In genomic region chr22:30444632-30445437, GRCh38 we compare ENCODE assay signal across 8 cellular contexts. TPM values are rescaled to one million over a fixed set of nuclear protein-coding genes. Genes with fewer than 3 reads are reported as not detected.
DNase-seq lines count a peak whose midpoint lies in the region; ATAC-seq and TF ChIP-seq lines count a peak whose summit lies in the region.

No MANE protein-coding gene starts in this region.

- no TSS peak for BruUV-seq in OCI-LY7 (replicated peaks; lab: Mats Ljungman, UMichigan)

- H3K4me3 ChIP-seq in OCI-LY7 (ENCODE audit: low read depth, low read length, poor library complexity, severe bottlenecking) (peak overlapping the region; percentile 29), psoas muscle (no peak overlapping the region)

- H3K9me3 Mint-ChIP-seq in glutamatergic neuron (ENCODE audit: unreplicated experiment) = peaks cover 2% of the 10 kb centered on the region

- peak overlapping the region; percentile 86 for H3K27ac Mint-ChIP-seq in glutamatergic neuron (ENCODE audit: unreplicated experiment)

- H3K9me3 ChIP-seq in OCI-LY7 (ENCODE audit: low read length) (no peaks in the 10 kb centered on the region), psoas muscle (no peaks in the 10 kb centered on the region)

- no peaks in the 10 kb centered on the region for H3K9me2 ChIP-seq in OCI-LY7 (ENCODE audit: insufficient read depth, low read length)

- TF ChIP-seq CTCF in OCI-LY7 (conservative IDR thresholded peaks at IDR 0.05; ENCODE audit: low read length) (peak; percentile 89), glutamatergic neuron (IDR thresholded peaks at IDR 0.05; ENCODE audit: partially characterized antibody, unreplicated experiment) (peak; percentile 90), psoas muscle (IDR thresholded peaks at IDR 0.05) (peak; percentile 58)

- H3K27ac ChIP-seq in OCI-LY7 (ENCODE audit: low read depth, low read length, poor library complexity, severe bottlenecking) (peak overlapping the region; percentile 3), psoas muscle (no peak overlapping the region)

- peaks cover 9% of the 10 kb centered on the region for H3K27me3 Mint-ChIP-seq in glutamatergic neuron (ENCODE audit: unreplicated experiment)

- H3K4me1 ChIP-seq in OCI-LY7 (ENCODE audit: insufficient read depth, low read length, poor library complexity, severe bottlenecking) (peaks cover 31% of the 10 kb centered on the region), psoas muscle (no peaks in the 10 kb centered on the region)

- peak; percentile 34 for DNase-seq in DMS53 (lab: John Stamatoyannopoulos, UW)
- peak; percentile 64 for DNase-seq in HPDE6-E6E7 (ENCODE audit: extremely low spot score)
- peak; percentile 76 for DNase-seq in OCI-LY7 (ENCODE audit: low spot score)
- peak; percentile 16 for DNase-seq in activated effector memory CD4-positive, alpha-beta T cell treated with Interleukin-2 at 50 U/mL for 16 hours
- DNase-seq in glutamatergic neuron = peak; percentile 84
- no peak for DNase-seq in psoas muscle
- DNase-seq in mesenteric fat pad (ENCODE audit: low spot score) = no peak

- H3K4me2 ChIP-seq in OCI-LY7 (ENCODE audit: low read length) = peak overlapping the region; percentile 47

- H3K27me3 ChIP-seq in psoas muscle (ENCODE audit: insufficient read depth in 3 of 3, low read length in 2 of 3) = peaks cover 0 to 23% (median 0%) of the 10 kb centered on the region in 3 donors

- intact Hi-C loops in OCI-LY7 (cut with micrococcal nuclease; ENCODE audit: unreplicated experiment) = loop anchor here (2.0 kb wide), 1 partner anchor 40 kb away; no protein-coding TSS in a partner anchor
- intact Hi-C loops in psoas muscle (cut with DNase I) = no loop called here

- ATAC-seq in psoas muscle (peak in 3 of 4 donors; percentile 61 to 67 (median 63)), HG03342 (IDR thresholded peaks at IDR 0.05; ENCODE audit: unreplicated experiment) (no peak)

- H3K4me1 Mint-ChIP-seq in glutamatergic neuron (ENCODE audit: low read depth, unreplicated experiment) = peaks cover 16% of the 10 kb centered on the region

- no peaks in the 10 kb centered on the region for H3K79me2 ChIP-seq in OCI-LY7 (ENCODE audit: insufficient read depth, low read depth, low read length)

- POLR2A ChIA-PET in OCI-LY7 (lab: Charles Lee) = interaction anchor here (1.1 to 1.4 kb wide), 2 partner anchors 21 to 53 kb away, joined by 3 to 6 read pairs; no protein-coding TSS in a partner anchor

- peak overlapping the region; percentile 91 for H2AFZ ChIP-seq in OCI-LY7 (ENCODE audit: low read length)

- CTCF ChIA-PET in OCI-LY7 (lab: Charles Lee; ENCODE audit: unreplicated experiment) = interaction anchor here (1.6 kb wide), 1 partner anchor 9 kb away, joined by 5 read pairs; no protein-coding TSS in a partner anchor

- WGBS in psoas muscle, 3 donors = 24 to 25% (median 25%) methylated on average over 11 of the region's 11 CpGs

- no peak overlapping the region for H3K4me3 Mint-ChIP-seq in glutamatergic neuron (ENCODE audit: unreplicated experiment)

- H3K36me3 ChIP-seq in OCI-LY7 (ENCODE audit: insufficient read depth, low read length) (no peaks in the 10 kb centered on the region), psoas muscle (ENCODE audit: insufficient read depth in 1 of 2, low read depth in 1 of 2) (no peaks in the 10 kb centered on the region)

- no peaks in the 10 kb centered on the region for H4K20me1 ChIP-seq in OCI-LY7 (ENCODE audit: insufficient read depth, low read length)

- H3K36me3 Mint-ChIP-seq in glutamatergic neuron (ENCODE audit: unreplicated experiment) = no peaks in the 10 kb centered on the region

RNA-seq across cellular contexts. Expression of gene MTFP1, which starts 19.3 kb away (rescaled TPM):
- total RNA-seq in OCI-LY7 (2014; rRNA removed; shearing (Covaris generic)) = 70.5 and 81.9 TPM in 2 replicates
- total RNA-seq in OCI-LY7 (2022) = 63.6 and 83.2 TPM in 2 replicates
- total RNA-seq in glutamatergic neuron (ENCODE audit: unreplicated experiment) = 5.8 TPM
- total RNA-seq in psoas muscle = 10 to 100 TPM in 3 of 4 donors, 1 to 10 TPM in 1; 4.3 to 68.7 (median 17.7) TPM
- polyA plus RNA-seq in psoas muscle = 100 to 1,000 TPM in 1 of 3 donors, 10 to 100 TPM in 2; 50.8 to 156 (median 71.3) TPM
- 13.3 TPM for total RNA-seq in mesenteric fat pad

RNA-seq across cellular contexts. Expression of gene SEC14L3, which starts 27.0 kb away (rescaled TPM):
- total RNA-seq in OCI-LY7 (2014; rRNA removed; shearing (Covaris generic)) = not detected in 2 replicates
- total RNA-seq in OCI-LY7 (2022) (not detected in 2 replicates), glutamatergic neuron (ENCODE audit: unreplicated experiment) (not detected), psoas muscle (not detected), mesenteric fat pad (not detected)
- polyA plus RNA-seq in psoas muscle = under 1 TPM in 1 of 3 donors, not detected in 2; 0.04 TPM

RNA-seq across cellular contexts. Expression of gene SEC14L2, which starts 48.0 kb away (rescaled TPM):
- total RNA-seq in OCI-LY7 (2014; rRNA removed; shearing (Covaris generic)) = 0.22 and 0.31 TPM in 2 replicates
- total RNA-seq in OCI-LY7 (2022) = 0.11 and 0.18 TPM in 2 replicates
- total RNA-seq in glutamatergic neuron (ENCODE audit: unreplicated experiment) = 0.76 TPM
- 1 to 10 TPM; 1.3 to 2.9 (median 2.1) TPM for total RNA-seq in psoas muscle
- 10 to 100 TPM in 1 of 3 donors, 1 to 10 TPM in 1, under 1 TPM in 1; 0.38 to 75.0 (median 1.3) TPM for polyA plus RNA-seq in psoas muscle
- 3.4 TPM for total RNA-seq in mesenteric fat pad

RNA-seq across cellular contexts. Expression of gene RNF215, which starts 57.6 kb away (rescaled TPM):
- total RNA-seq in OCI-LY7 (2014; rRNA removed; shearing (Covaris generic)) = 6.9 and 8.0 TPM in 2 replicates
- total RNA-seq in OCI-LY7 (2022) = 12.3 and 13.8 TPM in 2 replicates
- total RNA-seq in glutamatergic neuron (ENCODE audit: unreplicated experiment) = 43.1 TPM
- total RNA-seq in psoas muscle = 1 to 10 TPM; 5.7 to 9.8 (median 8.2) TPM
- polyA plus RNA-seq in psoas muscle = 10 to 100 TPM in 1 of 3 donors, 1 to 10 TPM in 2; 6.1 to 13.8 (median 8.8) TPM
- total RNA-seq in mesenteric fat pad = 9.1 TPM

Comparison
In these comparisons a context has a peak if more than half of its experiments do, and no peak if none do; other contexts are left out.
1. DNase-seq: peak in DMS53 (single experiment), HPDE6-E6E7 (single experiment), OCI-LY7 (single experiment), activated effector memory CD4-positive, alpha-beta T cell treated with Interleukin-2 at 50 U/mL for 16 hours (single experiment) and glutamatergic neuron (single experiment); none in psoas muscle (0 of 2) and mesenteric fat pad (single experiment).
2. Peak in every context shown above with its lines, with median percentiles within 50 percentile points of each other: CTCF ChIP-seq.